Comparison of ENCODE assay signal across 1 cellular context in the genomic region with DNA sequence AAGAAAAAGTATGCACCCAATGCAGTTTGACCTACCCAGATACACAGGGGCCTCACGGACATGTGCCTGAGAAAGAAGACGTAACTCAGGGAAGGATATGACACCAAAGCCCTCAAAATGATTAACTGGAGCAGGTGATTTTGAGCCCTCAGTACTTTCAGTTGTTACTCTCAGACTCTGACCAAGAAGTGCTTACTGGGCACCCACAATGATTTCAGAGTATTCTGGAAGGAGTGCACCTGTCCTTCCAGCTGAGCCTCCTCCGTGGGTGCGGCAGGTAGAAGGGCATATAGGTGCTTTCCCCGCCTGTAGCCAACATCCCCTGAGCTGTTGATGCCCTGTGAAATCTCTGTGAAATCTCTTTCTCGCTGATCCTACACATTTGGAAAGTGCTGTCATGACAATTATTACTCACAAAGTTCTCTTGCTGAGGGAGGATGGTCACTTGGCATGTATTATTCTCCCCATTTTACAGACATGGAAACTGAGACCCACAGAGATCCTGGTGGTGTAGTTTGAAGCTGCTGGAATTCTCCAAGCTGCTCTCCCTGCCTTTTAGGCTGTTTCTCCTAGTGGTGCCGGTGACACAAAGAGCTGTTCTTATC.
TF ChIP-seq lines count a peak whose summit lies in the region.

No MANE protein-coding gene starts in this region.

TF ChIP-seq in GM12878, 131 proteins besides CTCF, POLR2A, EP300 and RAD21 (continued from another document and continues in another):
- TF ChIP-seq, protein P1, sequence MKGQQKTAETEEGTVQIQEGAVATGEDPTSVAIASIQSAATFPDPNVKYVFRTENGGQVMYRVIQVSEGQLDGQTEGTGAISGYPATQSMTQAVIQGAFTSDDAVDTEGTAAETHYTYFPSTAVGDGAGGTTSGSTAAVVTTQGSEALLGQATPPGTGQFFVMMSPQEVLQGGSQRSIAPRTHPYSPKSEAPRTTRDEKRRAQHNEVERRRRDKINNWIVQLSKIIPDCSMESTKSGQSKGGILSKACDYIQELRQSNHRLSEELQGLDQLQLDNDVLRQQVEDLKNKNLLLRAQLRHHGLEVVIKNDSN (IDR thresholded peaks at IDR 0.05; ENCODE audit: borderline replicate concordance, extremely low read length, insufficient read depth, low read depth, low read length): no peak
- no peak for TF ChIP-seq NFXL1 (IDR thresholded peaks at IDR 0.05; ENCODE audit: borderline replicate concordance)
- TF ChIP-seq, protein P2, sequence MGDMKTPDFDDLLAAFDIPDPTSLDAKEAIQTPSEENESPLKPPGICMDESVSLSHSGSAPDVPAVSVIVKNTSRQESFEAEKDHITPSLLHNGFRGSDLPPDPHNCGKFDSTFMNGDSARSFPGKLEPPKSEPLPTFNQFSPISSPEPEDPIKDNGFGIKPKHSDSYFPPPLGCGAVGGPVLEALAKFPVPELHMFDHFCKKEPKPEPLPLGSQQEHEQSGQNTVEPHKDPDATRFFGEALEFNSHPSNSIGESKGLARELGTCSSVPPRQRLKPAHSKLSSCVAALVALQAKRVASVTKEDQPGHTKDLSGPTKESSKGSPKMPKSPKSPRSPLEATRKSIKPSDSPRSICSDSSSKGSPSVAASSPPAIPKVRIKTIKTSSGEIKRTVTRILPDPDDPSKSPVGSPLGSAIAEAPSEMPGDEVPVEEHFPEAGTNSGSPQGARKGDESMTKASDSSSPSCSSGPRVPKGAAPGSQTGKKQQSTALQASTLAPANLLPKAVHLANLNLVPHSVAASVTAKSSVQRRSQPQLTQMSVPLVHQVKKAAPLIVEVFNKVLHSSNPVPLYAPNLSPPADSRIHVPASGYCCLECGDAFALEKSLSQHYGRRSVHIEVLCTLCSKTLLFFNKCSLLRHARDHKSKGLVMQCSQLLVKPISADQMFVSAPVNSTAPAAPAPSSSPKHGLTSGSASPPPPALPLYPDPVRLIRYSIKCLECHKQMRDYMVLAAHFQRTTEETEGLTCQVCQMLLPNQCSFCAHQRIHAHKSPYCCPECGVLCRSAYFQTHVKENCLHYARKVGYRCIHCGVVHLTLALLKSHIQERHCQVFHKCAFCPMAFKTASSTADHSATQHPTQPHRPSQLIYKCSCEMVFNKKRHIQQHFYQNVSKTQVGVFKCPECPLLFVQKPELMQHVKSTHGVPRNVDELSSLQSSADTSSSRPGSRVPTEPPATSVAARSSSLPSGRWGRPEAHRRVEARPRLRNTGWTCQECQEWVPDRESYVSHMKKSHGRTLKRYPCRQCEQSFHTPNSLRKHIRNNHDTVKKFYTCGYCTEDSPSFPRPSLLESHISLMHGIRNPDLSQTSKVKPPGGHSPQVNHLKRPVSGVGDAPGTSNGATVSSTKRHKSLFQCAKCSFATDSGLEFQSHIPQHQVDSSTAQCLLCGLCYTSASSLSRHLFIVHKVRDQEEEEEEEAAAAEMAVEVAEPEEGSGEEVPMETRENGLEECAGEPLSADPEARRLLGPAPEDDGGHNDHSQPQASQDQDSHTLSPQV (IDR thresholded peaks at IDR 0.05): peak; percentile 69
- TF ChIP-seq TCF12 (IDR thresholded peaks at IDR 0.05; ENCODE audit: low read depth, low read length): peak; percentile 99
- peak; percentile 96 for TF ChIP-seq TCF3 (IDR thresholded peaks at IDR 0.05; ENCODE audit: borderline replicate concordance, insufficient read depth, low read depth, low read length)
- TF ChIP-seq, protein P3, sequence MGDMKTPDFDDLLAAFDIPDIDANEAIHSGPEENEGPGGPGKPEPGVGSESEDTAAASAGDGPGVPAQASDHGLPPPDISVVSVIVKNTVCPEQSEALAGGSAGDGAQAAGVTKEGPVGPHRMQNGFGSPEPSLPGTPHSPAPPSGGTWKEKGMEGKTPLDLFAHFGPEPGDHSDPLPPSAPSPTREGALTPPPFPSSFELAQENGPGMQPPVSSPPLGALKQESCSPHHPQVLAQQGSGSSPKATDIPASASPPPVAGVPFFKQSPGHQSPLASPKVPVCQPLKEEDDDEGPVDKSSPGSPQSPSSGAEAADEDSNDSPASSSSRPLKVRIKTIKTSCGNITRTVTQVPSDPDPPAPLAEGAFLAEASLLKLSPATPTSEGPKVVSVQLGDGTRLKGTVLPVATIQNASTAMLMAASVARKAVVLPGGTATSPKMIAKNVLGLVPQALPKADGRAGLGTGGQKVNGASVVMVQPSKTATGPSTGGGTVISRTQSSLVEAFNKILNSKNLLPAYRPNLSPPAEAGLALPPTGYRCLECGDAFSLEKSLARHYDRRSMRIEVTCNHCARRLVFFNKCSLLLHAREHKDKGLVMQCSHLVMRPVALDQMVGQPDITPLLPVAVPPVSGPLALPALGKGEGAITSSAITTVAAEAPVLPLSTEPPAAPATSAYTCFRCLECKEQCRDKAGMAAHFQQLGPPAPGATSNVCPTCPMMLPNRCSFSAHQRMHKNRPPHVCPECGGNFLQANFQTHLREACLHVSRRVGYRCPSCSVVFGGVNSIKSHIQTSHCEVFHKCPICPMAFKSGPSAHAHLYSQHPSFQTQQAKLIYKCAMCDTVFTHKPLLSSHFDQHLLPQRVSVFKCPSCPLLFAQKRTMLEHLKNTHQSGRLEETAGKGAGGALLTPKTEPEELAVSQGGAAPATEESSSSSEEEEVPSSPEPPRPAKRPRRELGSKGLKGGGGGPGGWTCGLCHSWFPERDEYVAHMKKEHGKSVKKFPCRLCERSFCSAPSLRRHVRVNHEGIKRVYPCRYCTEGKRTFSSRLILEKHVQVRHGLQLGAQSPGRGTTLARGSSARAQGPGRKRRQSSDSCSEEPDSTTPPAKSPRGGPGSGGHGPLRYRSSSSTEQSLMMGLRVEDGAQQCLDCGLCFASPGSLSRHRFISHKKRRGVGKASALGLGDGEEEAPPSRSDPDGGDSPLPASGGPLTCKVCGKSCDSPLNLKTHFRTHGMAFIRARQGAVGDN (IDR thresholded peaks at IDR 0.05): peak; percentile 90
- TF ChIP-seq CREM (IDR thresholded peaks at IDR 0.05; ENCODE audit: low read depth): peak; percentile 86
- peak in 1 of 2 experiments; percentile 90; a peak in 2 of 4 replicates for TF ChIP-seq ETV6 (conservative IDR thresholded peaks at IDR 0.05 in 1 of 2, IDR thresholded peaks at IDR 0.05 in 1 of 2; ENCODE audit: borderline replicate concordance in 1 of 2, low read depth in 1 of 2)
- peak; percentile 72 for TF ChIP-seq MEF2B (IDR thresholded peaks at IDR 0.05; ENCODE audit: partially characterized antibody, poor library complexity, severe bottlenecking)
- 0 out of 2 replicates have a peak, but pooled peaks have one; percentile 62 for TF ChIP-seq MYB (IDR thresholded peaks at IDR 0.05; ENCODE audit: borderline replicate concordance, low read depth, low read length)
- TF ChIP-seq, protein P4, sequence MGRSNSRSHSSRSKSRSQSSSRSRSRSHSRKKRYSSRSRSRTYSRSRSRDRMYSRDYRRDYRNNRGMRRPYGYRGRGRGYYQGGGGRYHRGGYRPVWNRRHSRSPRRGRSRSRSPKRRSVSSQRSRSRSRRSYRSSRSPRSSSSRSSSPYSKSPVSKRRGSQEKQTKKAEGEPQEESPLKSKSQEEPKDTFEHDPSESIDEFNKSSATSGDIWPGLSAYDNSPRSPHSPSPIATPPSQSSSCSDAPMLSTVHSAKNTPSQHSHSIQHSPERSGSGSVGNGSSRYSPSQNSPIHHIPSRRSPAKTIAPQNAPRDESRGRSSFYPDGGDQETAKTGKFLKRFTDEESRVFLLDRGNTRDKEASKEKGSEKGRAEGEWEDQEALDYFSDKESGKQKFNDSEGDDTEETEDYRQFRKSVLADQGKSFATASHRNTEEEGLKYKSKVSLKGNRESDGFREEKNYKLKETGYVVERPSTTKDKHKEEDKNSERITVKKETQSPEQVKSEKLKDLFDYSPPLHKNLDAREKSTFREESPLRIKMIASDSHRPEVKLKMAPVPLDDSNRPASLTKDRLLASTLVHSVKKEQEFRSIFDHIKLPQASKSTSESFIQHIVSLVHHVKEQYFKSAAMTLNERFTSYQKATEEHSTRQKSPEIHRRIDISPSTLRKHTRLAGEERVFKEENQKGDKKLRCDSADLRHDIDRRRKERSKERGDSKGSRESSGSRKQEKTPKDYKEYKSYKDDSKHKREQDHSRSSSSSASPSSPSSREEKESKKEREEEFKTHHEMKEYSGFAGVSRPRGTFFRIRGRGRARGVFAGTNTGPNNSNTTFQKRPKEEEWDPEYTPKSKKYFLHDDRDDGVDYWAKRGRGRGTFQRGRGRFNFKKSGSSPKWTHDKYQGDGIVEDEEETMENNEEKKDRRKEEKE (IDR thresholded peaks at IDR 0.05): no peak
- TF ChIP-seq TCF7 (IDR thresholded peaks at IDR 0.05; ENCODE audit: borderline replicate concordance): peak; percentile 55; the same call in 1 of the 2 replicates
- TF ChIP-seq, protein P5, sequence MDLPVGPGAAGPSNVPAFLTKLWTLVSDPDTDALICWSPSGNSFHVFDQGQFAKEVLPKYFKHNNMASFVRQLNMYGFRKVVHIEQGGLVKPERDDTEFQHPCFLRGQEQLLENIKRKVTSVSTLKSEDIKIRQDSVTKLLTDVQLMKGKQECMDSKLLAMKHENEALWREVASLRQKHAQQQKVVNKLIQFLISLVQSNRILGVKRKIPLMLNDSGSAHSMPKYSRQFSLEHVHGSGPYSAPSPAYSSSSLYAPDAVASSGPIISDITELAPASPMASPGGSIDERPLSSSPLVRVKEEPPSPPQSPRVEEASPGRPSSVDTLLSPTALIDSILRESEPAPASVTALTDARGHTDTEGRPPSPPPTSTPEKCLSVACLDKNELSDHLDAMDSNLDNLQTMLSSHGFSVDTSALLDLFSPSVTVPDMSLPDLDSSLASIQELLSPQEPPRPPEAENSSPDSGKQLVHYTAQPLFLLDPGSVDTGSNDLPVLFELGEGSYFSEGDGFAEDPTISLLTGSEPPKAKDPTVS (IDR thresholded peaks at IDR 0.05; ENCODE audit: low read depth, low read length): no peak
- TF ChIP-seq MXI1 (IDR thresholded peaks at IDR 0.05; ENCODE audit: low read depth, low read length): peak; percentile 65; the same call in 1 of the 2 replicates
- TF ChIP-seq SMAD1 (IDR thresholded peaks at IDR 0.05; ENCODE audit: low read depth, partially characterized antibody): no peak
- TF ChIP-seq, protein P6, sequence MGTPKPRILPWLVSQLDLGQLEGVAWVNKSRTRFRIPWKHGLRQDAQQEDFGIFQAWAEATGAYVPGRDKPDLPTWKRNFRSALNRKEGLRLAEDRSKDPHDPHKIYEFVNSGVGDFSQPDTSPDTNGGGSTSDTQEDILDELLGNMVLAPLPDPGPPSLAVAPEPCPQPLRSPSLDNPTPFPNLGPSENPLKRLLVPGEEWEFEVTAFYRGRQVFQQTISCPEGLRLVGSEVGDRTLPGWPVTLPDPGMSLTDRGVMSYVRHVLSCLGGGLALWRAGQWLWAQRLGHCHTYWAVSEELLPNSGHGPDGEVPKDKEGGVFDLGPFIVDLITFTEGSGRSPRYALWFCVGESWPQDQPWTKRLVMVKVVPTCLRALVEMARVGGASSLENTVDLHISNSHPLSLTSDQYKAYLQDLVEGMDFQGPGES (IDR thresholded peaks at IDR 0.05): no peak
- no peak for TF ChIP-seq FOXK2 (IDR thresholded peaks at IDR 0.05)
- peak; percentile 81 for TF ChIP-seq TBL1XR1 (IDR thresholded peaks at IDR 0.05; ENCODE audit: low read depth, low read length)
- no peak for TF ChIP-seq RB1 (IDR thresholded peaks at IDR 0.05; ENCODE audit: borderline replicate concordance)
- TF ChIP-seq, protein P7, sequence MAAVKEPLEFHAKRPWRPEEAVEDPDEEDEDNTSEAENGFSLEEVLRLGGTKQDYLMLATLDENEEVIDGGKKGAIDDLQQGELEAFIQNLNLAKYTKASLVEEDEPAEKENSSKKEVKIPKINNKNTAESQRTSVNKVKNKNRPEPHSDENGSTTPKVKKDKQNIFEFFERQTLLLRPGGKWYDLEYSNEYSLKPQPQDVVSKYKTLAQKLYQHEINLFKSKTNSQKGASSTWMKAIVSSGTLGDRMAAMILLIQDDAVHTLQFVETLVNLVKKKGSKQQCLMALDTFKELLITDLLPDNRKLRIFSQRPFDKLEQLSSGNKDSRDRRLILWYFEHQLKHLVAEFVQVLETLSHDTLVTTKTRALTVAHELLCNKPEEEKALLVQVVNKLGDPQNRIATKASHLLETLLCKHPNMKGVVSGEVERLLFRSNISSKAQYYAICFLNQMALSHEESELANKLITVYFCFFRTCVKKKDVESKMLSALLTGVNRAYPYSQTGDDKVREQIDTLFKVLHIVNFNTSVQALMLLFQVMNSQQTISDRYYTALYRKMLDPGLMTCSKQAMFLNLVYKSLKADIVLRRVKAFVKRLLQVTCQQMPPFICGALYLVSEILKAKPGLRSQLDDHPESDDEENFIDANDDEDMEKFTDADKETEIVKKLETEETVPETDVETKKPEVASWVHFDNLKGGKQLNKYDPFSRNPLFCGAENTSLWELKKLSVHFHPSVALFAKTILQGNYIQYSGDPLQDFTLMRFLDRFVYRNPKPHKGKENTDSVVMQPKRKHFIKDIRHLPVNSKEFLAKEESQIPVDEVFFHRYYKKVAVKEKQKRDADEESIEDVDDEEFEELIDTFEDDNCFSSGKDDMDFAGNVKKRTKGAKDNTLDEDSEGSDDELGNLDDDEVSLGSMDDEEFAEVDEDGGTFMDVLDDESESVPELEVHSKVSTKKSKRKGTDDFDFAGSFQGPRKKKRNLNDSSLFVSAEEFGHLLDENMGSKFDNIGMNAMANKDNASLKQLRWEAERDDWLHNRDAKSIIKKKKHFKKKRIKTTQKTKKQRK (IDR thresholded peaks at IDR 0.05; ENCODE audit: low read depth, low read length): no peak
- TF ChIP-seq SMARCA5 (IDR thresholded peaks at IDR 0.05): peak; percentile 98
- peak; percentile 43; the same call in 1 of the 2 replicates for TF ChIP-seq IRF4 (IDR thresholded peaks at IDR 0.05; ENCODE audit: low read depth, low read length)
- TF ChIP-seq ZNF274 (IDR thresholded peaks at IDR 0.05; ENCODE audit: insufficient read depth, insufficient read length): no peak
- no peak for TF ChIP-seq SIN3A (IDR thresholded peaks at IDR 0.05; ENCODE audit: low read depth, low read length)
- TF ChIP-seq MEF2A (IDR thresholded peaks at IDR 0.05; ENCODE audit: insufficient read depth, low read depth, low read length): 0 out of 2 replicates have a peak, but pooled peaks have one; percentile 43
- no peak for TF ChIP-seq SUZ12 (IDR thresholded peaks at IDR 0.05; ENCODE audit: unreplicated experiment)
- peak; percentile 92 for TF ChIP-seq MTA2 (IDR thresholded peaks at IDR 0.05; ENCODE audit: low read depth)
- TF ChIP-seq TARDBP (IDR thresholded peaks at IDR 0.05; ENCODE audit: borderline replicate concordance): no peak
- no peak for TF ChIP-seq RBBP5 (conservative IDR thresholded peaks at IDR 0.05)
- peak; percentile 52 for TF ChIP-seq SP1 (IDR thresholded peaks at IDR 0.05; ENCODE audit: low read depth, low read length)
- no peak for TF ChIP-seq ZSCAN29 (IDR thresholded peaks at IDR 0.05)
- peak; percentile 87 for TF ChIP-seq RUNX3 (IDR thresholded peaks at IDR 0.05; ENCODE audit: low read length)
- TF ChIP-seq, protein P8, sequence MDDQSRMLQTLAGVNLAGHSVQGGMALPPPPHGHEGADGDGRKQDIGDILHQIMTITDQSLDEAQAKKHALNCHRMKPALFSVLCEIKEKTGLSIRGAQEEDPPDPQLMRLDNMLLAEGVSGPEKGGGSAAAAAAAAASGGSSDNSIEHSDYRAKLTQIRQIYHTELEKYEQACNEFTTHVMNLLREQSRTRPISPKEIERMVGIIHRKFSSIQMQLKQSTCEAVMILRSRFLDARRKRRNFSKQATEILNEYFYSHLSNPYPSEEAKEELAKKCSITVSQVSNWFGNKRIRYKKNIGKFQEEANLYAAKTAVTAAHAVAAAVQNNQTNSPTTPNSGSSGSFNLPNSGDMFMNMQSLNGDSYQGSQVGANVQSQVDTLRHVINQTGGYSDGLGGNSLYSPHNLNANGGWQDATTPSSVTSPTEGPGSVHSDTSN (IDR thresholded peaks at IDR 0.05; ENCODE audit: insufficient replicate concordance, low read depth, low read length): peak; percentile 80
- no peak for TF ChIP-seq SRF (IDR thresholded peaks at IDR 0.05; ENCODE audit: low read depth in 2 of 2, low read length in 2 of 2)
- no peak for TF ChIP-seq HCFC1 (IDR thresholded peaks at IDR 0.05; ENCODE audit: low read length)
- TF ChIP-seq EZH2 (IDR thresholded peaks at IDR 0.05; ENCODE audit: borderline replicate concordance, control insufficient read depth, low read depth, low read length): no peak
- 0 out of 2 replicates have a peak, but pooled peaks have one; percentile 1 for TF ChIP-seq NR2C1 (IDR thresholded peaks at IDR 0.05)
- TF ChIP-seq EGR1 (IDR thresholded peaks at IDR 0.05; ENCODE audit: borderline replicate concordance in 1 of 2, low read depth in 2 of 2, low read length in 2 of 2): no peak
